Comparison of ENCODE assay signal across 14 cellular contexts in the genomic region with DNA sequence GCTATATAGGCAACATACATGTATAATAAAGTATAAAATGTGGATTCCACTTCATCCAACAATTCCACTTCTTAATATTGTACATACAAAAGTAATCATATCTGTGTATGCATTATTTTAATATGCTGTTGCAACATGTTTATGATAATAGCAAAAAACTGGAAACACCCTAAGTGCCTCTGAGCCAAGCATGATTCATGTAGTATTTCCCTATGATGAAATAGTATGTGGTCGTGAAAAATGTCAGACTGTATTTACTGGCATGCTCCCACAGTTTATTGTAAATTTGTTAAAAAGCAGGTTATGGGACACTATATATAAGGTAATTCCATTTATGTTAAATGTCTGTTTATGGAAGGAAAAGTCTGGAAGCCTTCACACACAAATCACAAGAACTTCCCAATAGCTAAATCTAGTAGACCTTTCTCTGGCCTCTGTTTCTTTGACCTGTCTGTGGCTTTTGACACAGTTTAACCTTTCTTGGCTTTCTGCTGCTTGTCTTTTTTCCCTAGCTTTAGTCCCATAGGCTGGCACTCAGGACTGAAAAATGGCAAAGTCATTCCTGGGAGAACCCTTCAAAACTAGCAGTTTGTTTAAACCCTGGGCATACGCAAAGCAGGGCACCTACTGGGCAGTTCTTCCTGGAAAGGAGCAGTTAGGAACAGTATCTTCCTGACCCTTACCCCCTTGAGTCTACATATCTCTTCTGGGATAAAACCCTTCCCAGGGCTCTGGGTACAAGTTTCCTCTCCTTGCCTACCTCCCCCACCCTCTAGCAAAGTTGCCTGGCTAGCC.
DNase-seq lines count a peak whose midpoint lies in the region; ATAC-seq and TF ChIP-seq lines count a peak whose summit lies in the region.
"Had no signal": no experiment of that assay in that cellular context is flagged by ENCODE, and none has a peak within 500 bp of the region (broad histone marks: within the 10 kb centered on the region; RNA-seq: fewer than 3 reads in every experiment).

No MANE protein-coding gene starts in this region.

- H4K20me1 ChIP-seq in BLaER1 treated with 17β-estradiol and CSF1 and Interleukin-3, amounts not matched to agents 10 nM and 100 nM: no peaks in the 10 kb centered on the region

- H3K4me2 ChIP-seq in BLaER1 treated with 17β-estradiol and CSF1 and Interleukin-3, amounts not matched to agents 10 nM and 100 nM: peak overlapping the region; percentile 27 to 66 (median 51)

- POLR2A ChIA-PET in naive thymus-derived CD4-positive, alpha-beta T cell (lab: Charles Lee): interaction anchor here (0.7 kb wide), 1 partner anchor 13 kb away, joined by 4 read pairs; no protein-coding TSS in a partner anchor

- intact Hi-C loops in naive thymus-derived CD4-positive, alpha-beta T cell (cut with micrococcal nuclease): no loop called here
- intact Hi-C loops in lower lobe of right lung (cut with DNase I): no loop called here

- H3K9ac ChIP-seq in BLaER1 treated with 17β-estradiol and CSF1 and Interleukin-3, amounts not matched to agents 10 nM and 100 nM: peak overlapping the region in 1 of 11 experiments; percentile 40; a peak in 2 of 22 replicates

- peak; percentile 66 for ATAC-seq in naive thymus-derived CD4-positive, alpha-beta T cell
- no peak for ATAC-seq in lower lobe of right lung
- ATAC-seq: Panc1 had no signal

- H3K27ac Mint-ChIP-seq in naive thymus-derived CD4-positive, alpha-beta T cell: no peak overlapping the region
- H3K27ac Mint-ChIP-seq: nephron progenitor cell had no signal

- no peaks in the 10 kb centered on the region for H3K27me3 Mint-ChIP-seq in naive thymus-derived CD4-positive, alpha-beta T cell

- CTCF ChIA-PET in naive thymus-derived CD4-positive, alpha-beta T cell (lab: Charles Lee): no interaction called here

- no peak overlapping the region for H3K4me3 ChIP-seq in BLaER1 treated with 17β-estradiol and CSF1 and Interleukin-3, amounts not matched to agents 10 nM and 100 nM
- H3K4me3 ChIP-seq in naive thymus-derived CD4-positive, alpha-beta T cell (ENCODE audit: low read length): no peak overlapping the region
- H3K4me3 ChIP-seq in lower lobe of right lung (no peak overlapping the region), MG63 (no peak overlapping the region)

- H3K27ac ChIP-seq in BLaER1 treated with 17β-estradiol and CSF1 and Interleukin-3, amounts not matched to agents 10 nM and 100 nM: peak overlapping the region in 10 of 11 experiments; percentile 2 to 74 (median 26); a peak in 15 of 22 replicates
- H3K27ac ChIP-seq in naive thymus-derived CD4-positive, alpha-beta T cell (ENCODE audit: low read depth, low read length): no peak overlapping the region
- H3K27ac ChIP-seq in lower lobe of right lung: no peak overlapping the region

- peaks cover 2 to 6% (median 4%) of the 10 kb centered on the region in 5 donors for H3K36me3 Mint-ChIP-seq in naive thymus-derived CD4-positive, alpha-beta T cell

- H3K9me3 Mint-ChIP-seq in naive thymus-derived CD4-positive, alpha-beta T cell: no peaks in the 10 kb centered on the region
- H3K9me3 Mint-ChIP-seq: nephron progenitor cell had no signal

- H3K4me3 Mint-ChIP-seq in naive thymus-derived CD4-positive, alpha-beta T cell: no peak overlapping the region
- H3K4me3 Mint-ChIP-seq: nephron progenitor cell had no signal

- peaks cover 29 to 46% (median 33%) of the 10 kb centered on the region in 10 experiments for H3K4me1 ChIP-seq in BLaER1 treated with 17β-estradiol and CSF1 and Interleukin-3, amounts not matched to agents 10 nM and 100 nM
- H3K4me1 ChIP-seq in naive thymus-derived CD4-positive, alpha-beta T cell (ENCODE audit: control insufficient read depth in 2 of 2, insufficient read depth in 2 of 2, low read length in 2 of 2): no peaks in the 10 kb centered on the region
- peaks cover 21% of the 10 kb centered on the region for H3K4me1 ChIP-seq in lower lobe of right lung

- H3K27me3 ChIP-seq in BLaER1 treated with 17β-estradiol and CSF1 and Interleukin-3, amounts not matched to agents 10 nM and 100 nM: no peaks in the 10 kb centered on the region
- no peaks in the 10 kb centered on the region for H3K27me3 ChIP-seq in naive thymus-derived CD4-positive, alpha-beta T cell (ENCODE audit: control insufficient read depth in 2 of 2, insufficient read depth in 2 of 2, low read length in 2 of 2)
- H3K27me3 ChIP-seq in lower lobe of right lung (ENCODE audit: low read depth) (no peaks in the 10 kb centered on the region), MG63 (no peaks in the 10 kb centered on the region)

- peaks cover 0 to 9% (median 3%) of the 10 kb centered on the region in 11 experiments; a peak in 4 of 22 replicates for H3K9me3 ChIP-seq in BLaER1 treated with 17β-estradiol and CSF1 and Interleukin-3, amounts not matched to agents 10 nM and 100 nM (replicated peaks in 1 of 11)
- H3K9me3 ChIP-seq in naive thymus-derived CD4-positive, alpha-beta T cell (ENCODE audit: control insufficient read depth in 2 of 3, low read length in 3 of 3): no peaks in the 10 kb centered on the region
- H3K9me3 ChIP-seq in lower lobe of right lung (no peaks in the 10 kb centered on the region), MG63 (no peaks in the 10 kb centered on the region)

- peaks cover 0 to 17% (median 7%) of the 10 kb centered on the region in 11 experiments; a peak in 10 of 22 replicates for H3K36me3 ChIP-seq in BLaER1 treated with 17β-estradiol and CSF1 and Interleukin-3, amounts not matched to agents 10 nM and 100 nM
- H3K36me3 ChIP-seq in naive thymus-derived CD4-positive, alpha-beta T cell (ENCODE audit: control insufficient read depth in 2 of 3, insufficient read depth in 3 of 3, low read length in 3 of 3): no peaks in the 10 kb centered on the region
- no peaks in the 10 kb centered on the region for H3K36me3 ChIP-seq in lower lobe of right lung
- H3K36me3 ChIP-seq in MG63: no peaks in the 10 kb centered on the region

- H3K4me1 Mint-ChIP-seq in naive thymus-derived CD4-positive, alpha-beta T cell: peaks cover 0 to 15% (median 0%) of the 10 kb centered on the region in 7 donors
- H3K4me1 Mint-ChIP-seq: nephron progenitor cell had no signal

- no peak for TF ChIP-seq CTCF in lower lobe of right lung (IDR thresholded peaks at IDR 0.05)

- TF ChIP-seq POLR2A in erythroblast (IDR thresholded peaks at IDR 0.05; ENCODE audit: low read length): no peak

- DNase-seq in NOMO-1 treated with DMSO at 0.1 percent for 48 hours (lab: John Stamatoyannopoulos, UW; ENCODE audit: unreplicated experiment) (peak; percentile 59), erythroblast (lab: John Stamatoyannopoulos, UW) (peak; percentile 15 to 73), lower lobe of right lung (no peak), DMS 273 (lab: John Stamatoyannopoulos, UW; ENCODE audit: unreplicated experiment) (no peak), superior temporal gyrus (ENCODE audit: extremely low spot score) (no peak), MG63 (no peak)
- no peak for DNase-seq in naive thymus-derived CD4-positive, alpha-beta T cell
- DNase-seq: activated CD4-positive, alpha-beta T cell treated with anti-CD3 and anti-CD28 coated beads for 4 hours; DMS79; NCI-H1436; nephron progenitor cell; stimulated activated CD4-positive, alpha-beta T cell treated with anti-CD3 and anti-CD28 coated beads, Interleukin-4, amount 100 ng/mL, for 1 hour had no signal

Comparison
In these comparisons a context has a peak if more than half of its experiments do, and no peak if none do; other contexts are left out.
1. H3K27ac ChIP-seq: peak in BLaER1 treated with 17β-estradiol and CSF1 and Interleukin-3, amounts not matched to agents 10 nM and 100 nM (10 of 11); none in naive thymus-derived CD4-positive, alpha-beta T cell (single experiment) and lower lobe of right lung (single experiment).
2. DNase-seq: peak in NOMO-1 treated with DMSO at 0.1 percent for 48 hours (single experiment) and erythroblast (2 of 2); none in naive thymus-derived CD4-positive, alpha-beta T cell (0 of 9), lower lobe of right lung (single experiment), DMS 273 (single experiment), superior temporal gyrus (single experiment) and MG63 (single experiment).